ENCODE assay signal across 9 cellular contexts in genomic region chr2:69694894-69695849, GRCh38. TPM values are rescaled to one million over a fixed set of nuclear protein-coding genes. Genes with fewer than 3 reads are reported as not detected.
DNase-seq lines count a peak whose midpoint lies in the region; ATAC-seq and TF ChIP-seq lines count a peak whose summit lies in the region.
"Had no signal": no experiment of that assay in that cellular context is flagged by ENCODE, and none has a peak within 500 bp of the region (broad histone marks: within the 10 kb centered on the region; RNA-seq: fewer than 3 reads in every experiment).

No MANE protein-coding gene starts in this region.

- no peaks in the 10 kb centered on the region for H3K36me3 Mint-ChIP-seq in activated naive CD8-positive, alpha-beta T cell treated with anti-CD3 and anti-CD28 coated beads, Interleukin-2, amount 50 U/mL, for 24 hours (ENCODE audit: low read depth)
- H3K36me3 Mint-ChIP-seq in endodermal cell (ENCODE audit: low read depth) = no peaks in the 10 kb centered on the region

- H3K27me3 Mint-ChIP-seq in activated naive CD8-positive, alpha-beta T cell treated with anti-CD3 and anti-CD28 coated beads, Interleukin-2, amount 50 U/mL, for 24 hours = peaks cover 2% of the 10 kb centered on the region
- no peaks in the 10 kb centered on the region for H3K27me3 Mint-ChIP-seq in endodermal cell (ENCODE audit: insufficient read depth)

- peak overlapping the region; percentile 6 for H3K4me3 Mint-ChIP-seq in activated naive CD8-positive, alpha-beta T cell treated with anti-CD3 and anti-CD28 coated beads, Interleukin-2, amount 50 U/mL, for 24 hours
- H3K4me3 Mint-ChIP-seq in endodermal cell = no peak overlapping the region

- DNase-seq in AG10803 (ENCODE audit: low read depth) = peak; percentile 75
- peak; percentile 82 for DNase-seq in HCEC 1CT
- no peak for DNase-seq in activated naive CD8-positive, alpha-beta T cell treated with anti-CD3 and anti-CD28 coated beads, Interleukin-2, amount 50 U/mL, for 24 hours
- DNase-seq in myocyte (ENCODE audit: low read depth) = peak; percentile 25
- DNase-seq in NCI-H2081 (lab: John Stamatoyannopoulos, UW) = no peak
- no peak for DNase-seq in endodermal cell
- no peak for DNase-seq in stimulated activated CD4-positive, alpha-beta T cell treated with anti-CD3 and anti-CD28 coated beads, Interleukin-4, amount 100 ng/mL, for 24 hours
- DNase-seq: NCI-H1436 had no signal

- no peaks in the 10 kb centered on the region for H3K9me3 ChIP-seq in endodermal cell (ENCODE audit: control insufficient read depth, low read length)

- no peak overlapping the region for H3K4me3 ChIP-seq in AG10803 (ENCODE audit: low read length)
- no peak overlapping the region for H3K4me3 ChIP-seq in endodermal cell (ENCODE audit: low read length)

- H3K4me1 ChIP-seq in endodermal cell (ENCODE audit: control insufficient read depth, insufficient read depth, low read length) = no peaks in the 10 kb centered on the region

- no peaks in the 10 kb centered on the region for H3K36me3 ChIP-seq in endodermal cell (ENCODE audit: control insufficient read depth, insufficient read depth, low read length)

- TF ChIP-seq CTCF in AG10803 (conservative IDR thresholded peaks at IDR 0.05; ENCODE audit: low read length) = no peak
- no peak for TF ChIP-seq CTCF in endodermal cell (conservative IDR thresholded peaks at IDR 0.05)

- no peaks in the 10 kb centered on the region for H3K27me3 ChIP-seq in endodermal cell (ENCODE audit: control insufficient read depth, insufficient read depth, low read length, poor library complexity, severe bottlenecking)

- no peaks in the 10 kb centered on the region for H3K9me3 Mint-ChIP-seq in activated naive CD8-positive, alpha-beta T cell treated with anti-CD3 and anti-CD28 coated beads, Interleukin-2, amount 50 U/mL, for 24 hours
- no peaks in the 10 kb centered on the region for H3K9me3 Mint-ChIP-seq in endodermal cell

- ATAC-seq in activated naive CD8-positive, alpha-beta T cell treated with anti-CD3 and anti-CD28 coated beads, Interleukin-2, amount 50 U/mL, for 24 hours = peak; percentile 87
- no peak for ATAC-seq in HG02623 (IDR thresholded peaks at IDR 0.05; ENCODE audit: unreplicated experiment)

- H3K4me1 Mint-ChIP-seq in activated naive CD8-positive, alpha-beta T cell treated with anti-CD3 and anti-CD28 coated beads, Interleukin-2, amount 50 U/mL, for 24 hours = peaks cover 74% of the 10 kb centered on the region
- no peaks in the 10 kb centered on the region for H3K4me1 Mint-ChIP-seq in endodermal cell

- no peak overlapping the region for H3K9ac ChIP-seq in endodermal cell (ENCODE audit: extremely low read depth, low read length, poor library complexity, severe bottlenecking)

- no peak overlapping the region for H3K27ac ChIP-seq in endodermal cell (ENCODE audit: low read depth, low read length)

- peak overlapping the region; percentile 45 for H3K27ac Mint-ChIP-seq in activated naive CD8-positive, alpha-beta T cell treated with anti-CD3 and anti-CD28 coated beads, Interleukin-2, amount 50 U/mL, for 24 hours
- no peak overlapping the region for H3K27ac Mint-ChIP-seq in endodermal cell

- 82 to 90% methylated on average over 10 to 12 of the region's 12 CpGs for WGBS in endodermal cell (ENCODE audit: insufficient coverage in 1 of 2, insufficient read length in 1 of 2), 2 experiments

RNA-seq across cellular contexts. Expression of gene ANXA4, which starts 46.8 kb away (rescaled TPM):
- total RNA-seq in myocyte (18.1 and 28.5 TPM in 2 replicates), endodermal cell (10 to 100 TPM; 18.0 to 21.4 TPM)
- polyA plus RNA-seq in myocyte (2012) = 110 TPM
- polyA plus RNA-seq in endodermal cell (2013, experiment 1 of 2) = 11.0 TPM
- 11.1 TPM for polyA plus RNA-seq in endodermal cell (2013, experiment 2 of 2)

RNA-seq across cellular contexts. Expression of gene AAK1, which starts 51.6 kb away (rescaled TPM):
- total RNA-seq in myocyte (28.3 and 39.0 TPM in 2 replicates), endodermal cell (10 to 100 TPM; 29.2 to 34.7 TPM)
- polyA plus RNA-seq in myocyte (2012) = 27.0 TPM
- 21.3 TPM for polyA plus RNA-seq in endodermal cell (2013, experiment 1 of 2)
- 20.5 TPM for polyA plus RNA-seq in endodermal cell (2013, experiment 2 of 2)

Comparison
In these comparisons a context has a peak if more than half of its experiments do, and no peak if none do; other contexts are left out.
1. DNase-seq: peak in AG10803 (single experiment), HCEC 1CT (single experiment) and myocyte (single experiment); none in activated naive CD8-positive, alpha-beta T cell treated with anti-CD3 and anti-CD28 coated beads, Interleukin-2, amount 50 U/mL, for 24 hours (single experiment), NCI-H2081 (0 of 2), endodermal cell (single experiment) and stimulated activated CD4-positive, alpha-beta T cell treated with anti-CD3 and anti-CD28 coated beads, Interleukin-4, amount 100 ng/mL, for 24 hours (single experiment).